Comparison of ENCODE assay signal across 23 cellular contexts in the genomic region with DNA sequence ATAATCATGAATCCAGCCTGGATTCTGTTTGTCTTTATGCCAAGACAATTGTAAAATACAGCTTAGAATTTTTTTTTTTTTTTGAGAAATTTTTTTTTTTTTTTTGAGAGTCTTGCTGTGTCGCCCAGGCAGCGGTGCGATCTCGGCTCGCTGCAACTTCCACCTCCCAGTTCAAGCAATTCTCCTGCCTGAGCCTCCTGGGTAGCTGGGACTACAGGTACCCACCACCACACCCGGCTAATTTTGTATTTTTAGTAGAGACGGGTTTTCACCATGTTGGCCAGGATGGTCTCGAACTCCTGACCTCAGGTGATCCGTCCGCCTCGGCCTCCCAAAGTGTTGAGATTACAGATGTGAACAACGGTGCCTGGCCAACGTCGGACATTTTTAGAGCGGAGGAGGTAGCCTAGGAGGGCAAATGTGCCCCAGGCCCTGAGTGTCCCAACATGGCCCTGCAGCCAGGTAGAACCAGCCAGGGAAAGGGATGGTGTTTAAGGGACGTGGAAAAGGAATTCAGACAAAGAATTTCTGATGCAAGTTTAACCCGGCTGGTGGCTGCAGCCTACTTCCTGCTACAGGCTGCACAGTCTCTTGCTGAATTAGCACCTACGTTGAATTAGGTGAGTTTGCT.
DNase-seq lines count a peak whose midpoint lies in the region; TF ChIP-seq lines count a peak whose summit lies in the region.
"Had no signal": no experiment of that assay in that cellular context is flagged by ENCODE, and none has a peak within 500 bp of the region (broad histone marks: within the 10 kb centered on the region; RNA-seq: fewer than 3 reads in every experiment).

No MANE protein-coding gene starts in this region.

- H3K27ac ChIP-seq in HUES6 (ENCODE audit: low read depth, low read length) (no peak overlapping the region), sigmoid colon (no peak overlapping the region)
- H3K27ac ChIP-seq: gastrocnemius medialis had no signal

- H3K36me3 ChIP-seq in HUES6 (ENCODE audit: control insufficient read depth, insufficient read depth, low read length) (no peaks in the 10 kb centered on the region), sigmoid colon (no peaks in the 10 kb centered on the region)
- H3K36me3 ChIP-seq: BE2C, gastrocnemius medialis had no signal

- no peaks in the 10 kb centered on the region for H3K27me3 ChIP-seq in HUES6 (ENCODE audit: control insufficient read depth, insufficient read depth, low read length)
- H3K27me3 ChIP-seq in sigmoid colon, result no peaks in the 10 kb centered on the region
- H3K27me3 ChIP-seq: gastrocnemius medialis had no signal

- H3K9me3 Mint-ChIP-seq in activated naive CD4-positive, alpha-beta T cell treated with anti-CD3 and anti-CD28 coated beads, Interleukin-2, amount 10 ng/mL, durations not matched to agents 7 days and 5 days, result peaks cover 7% of the 10 kb centered on the region
- H3K9me3 Mint-ChIP-seq in activated naive CD4-positive, alpha-beta T cell treated with anti-CD3 and anti-CD28 coated beads for 36 hours, result peaks cover 8% of the 10 kb centered on the region
- H3K9me3 Mint-ChIP-seq: activated T-cell treated with anti-CD3 and anti-CD28 coated beads, Interleukin-2, amount 50 U/mL, for 24 hours had no signal

- CTCF ChIA-PET in activated naive CD4-positive, alpha-beta T cell treated with anti-CD3 and anti-CD28 coated beads, Interleukin-2, amount 10 ng/mL, durations not matched to agents 7 days and 5 days (lab: Charles Lee), result interaction anchor here (2.2 to 4.2 kb wide), 3 partner anchors 24 to 145 kb away, joined by 7 to 63 read pairs (median 25); partner anchors contain the start of gene GADD45B
- CTCF ChIA-PET in activated naive CD4-positive, alpha-beta T cell treated with anti-CD3 and anti-CD28 coated beads for 36 hours (lab: Charles Lee), result interaction anchor here (0.6 to 7.0 kb wide), 11 partner anchors 12 to 220 kb away, joined by 3 to 92 read pairs (median 9); partner anchors contain the start of gene GADD45B

- peak overlapping the region; percentile 43 for H3K9ac ChIP-seq in HUES6 (ENCODE audit: low read length)

- TF ChIP-seq EP300 in sigmoid colon (IDR thresholded peaks at IDR 0.05), result no peak

- H3K27me3 Mint-ChIP-seq in activated naive CD4-positive, alpha-beta T cell treated with anti-CD3 and anti-CD28 coated beads, Interleukin-2, amount 10 ng/mL, durations not matched to agents 7 days and 5 days, result peaks cover 47% of the 10 kb centered on the region
- peaks cover 4% of the 10 kb centered on the region for H3K27me3 Mint-ChIP-seq in activated naive CD4-positive, alpha-beta T cell treated with anti-CD3 and anti-CD28 coated beads for 36 hours (ENCODE audit: low read depth)
- H3K27me3 Mint-ChIP-seq: activated CD8-positive, alpha-beta T cell treated with anti-CD3 and anti-CD28 coated beads for 36 hours had no signal

- peak; percentile 19 for DNase-seq in activated naive CD4-positive, alpha-beta T cell treated with anti-CD3 and anti-CD28 coated beads, Interleukin-2, amount 10 ng/mL, durations not matched to agents 7 days and 5 days
- no peak for DNase-seq in activated naive CD4-positive, alpha-beta T cell treated with anti-CD3 and anti-CD28 coated beads for 36 hours
- DNase-seq in fibroblast of the aortic adventitia (ENCODE audit: low read depth), result peak; percentile 40
- DNase-seq in sigmoid colon, result peak; percentile 61
- DNase-seq in dedifferentiated amniotic fluid mesenchymal stem cell (ENCODE audit: extremely low spot score), result no peak
- no peak for DNase-seq in HK-2 (ENCODE audit: unreplicated experiment)
- no peak for DNase-seq in activated T-cell treated with anti-CD3 and anti-CD28 coated beads, Interleukin-2, amount 50 U/mL, for 1 hour
- DNase-seq: activated CD8-positive, alpha-beta T cell treated with anti-CD3 and anti-CD28 coated beads for 36 hours; activated naive CD4-positive, alpha-beta T cell treated with anti-CD3 and anti-CD28 coated beads, Interleukin-2, amount 50 U/mL, for 16 hours; activated T-cell treated with anti-CD3 and anti-CD28 coated beads, Interleukin-2, amount 50 U/mL, for 24 hours; BE2C; Calu3; cerebellar nuclear complex; effector CD8-positive, alpha-beta T cell; gastrocnemius medialis; GOT3; KBM-7; NCI-H524; nephron progenitor cell; small intestine; stimulated activated CD4-positive, alpha-beta T cell treated with anti-CD3 and anti-CD28 coated beads, Interleukin-4, amount 100 ng/mL, for 24 hours; T1000 had no signal

- no peak for TF ChIP-seq POLR2A in sigmoid colon (IDR thresholded peaks at IDR 0.05)

- WGBS in sigmoid colon, 2 donors, result 82% methylated on average over 18 of the region's 18 CpGs

- H3K4me1 Mint-ChIP-seq in activated naive CD4-positive, alpha-beta T cell treated with anti-CD3 and anti-CD28 coated beads, Interleukin-2, amount 10 ng/mL, durations not matched to agents 7 days and 5 days, result peaks cover 57% of the 10 kb centered on the region
- H3K4me1 Mint-ChIP-seq in activated naive CD4-positive, alpha-beta T cell treated with anti-CD3 and anti-CD28 coated beads for 36 hours (ENCODE audit: low read depth), result peaks cover 53% of the 10 kb centered on the region

- no peak overlapping the region for H3K4me3 Mint-ChIP-seq in activated naive CD4-positive, alpha-beta T cell treated with anti-CD3 and anti-CD28 coated beads, Interleukin-2, amount 10 ng/mL, durations not matched to agents 7 days and 5 days
- no peak overlapping the region for H3K4me3 Mint-ChIP-seq in activated naive CD4-positive, alpha-beta T cell treated with anti-CD3 and anti-CD28 coated beads for 36 hours
- H3K4me3 Mint-ChIP-seq: activated CD8-positive, alpha-beta T cell treated with anti-CD3 and anti-CD28 coated beads for 36 hours; activated T-cell treated with anti-CD3 and anti-CD28 coated beads, Interleukin-2, amount 50 U/mL, for 24 hours; nephron progenitor cell had no signal

- H3K9me3 ChIP-seq in HUES6 (ENCODE audit: control insufficient read depth, insufficient read depth, low read depth, low read length) (peaks cover 9% of the 10 kb centered on the region), sigmoid colon (no peaks in the 10 kb centered on the region)
- H3K9me3 ChIP-seq: BE2C, gastrocnemius medialis had no signal

- H3K4me1 ChIP-seq in HUES6 (ENCODE audit: control insufficient read depth, insufficient read depth, low read length) (peaks cover 15% of the 10 kb centered on the region), sigmoid colon (peaks cover 0 to 22% (median 12%) of the 10 kb centered on the region in 4 donors)
- H3K4me1 ChIP-seq: BE2C, gastrocnemius medialis had no signal

- H3K4me3 ChIP-seq in HUES6 (ENCODE audit: low read depth, low read length), result no peak overlapping the region
- H3K4me3 ChIP-seq in fibroblast of the aortic adventitia (ENCODE audit: low read depth, low read length), result no peak overlapping the region
- no peak overlapping the region for H3K4me3 ChIP-seq in sigmoid colon
- H3K4me3 ChIP-seq: gastrocnemius medialis had no signal

- intact Hi-C loops in activated naive CD4-positive, alpha-beta T cell treated with anti-CD3 and anti-CD28 coated beads for 36 hours (cut with micrococcal nuclease), result loop anchor here (1.0 to 10.0 kb wide), 4 partner anchors 25 to 518 kb away; partner anchors contain the start of genes IZUMO4, MOB3A, PLEKHJ1 and SF3A2
- intact Hi-C loops in sigmoid colon (cut with DNase I), result no loop called here

- H3K27ac Mint-ChIP-seq in activated naive CD4-positive, alpha-beta T cell treated with anti-CD3 and anti-CD28 coated beads, Interleukin-2, amount 10 ng/mL, durations not matched to agents 7 days and 5 days, result no peak overlapping the region
- H3K27ac Mint-ChIP-seq in activated naive CD4-positive, alpha-beta T cell treated with anti-CD3 and anti-CD28 coated beads for 36 hours, result no peak overlapping the region
- H3K27ac Mint-ChIP-seq: activated CD8-positive, alpha-beta T cell treated with anti-CD3 and anti-CD28 coated beads for 36 hours; activated T-cell treated with anti-CD3 and anti-CD28 coated beads, Interleukin-2, amount 50 U/mL, for 24 hours; nephron progenitor cell had no signal

- no peaks in the 10 kb centered on the region for H3K36me3 Mint-ChIP-seq in activated naive CD4-positive, alpha-beta T cell treated with anti-CD3 and anti-CD28 coated beads, Interleukin-2, amount 10 ng/mL, durations not matched to agents 7 days and 5 days
- H3K36me3 Mint-ChIP-seq in activated naive CD4-positive, alpha-beta T cell treated with anti-CD3 and anti-CD28 coated beads for 36 hours (ENCODE audit: low read depth), result no peaks in the 10 kb centered on the region

- no peak for TF ChIP-seq CTCF in fibroblast of the aortic adventitia (IDR thresholded peaks at IDR 0.05; ENCODE audit: insufficient read depth, low read length)
- TF ChIP-seq CTCF in sigmoid colon (IDR thresholded peaks at IDR 0.05), result no peak

Comparison
In these comparisons a context has a peak if more than half of its experiments do, and no peak if none do; other contexts are left out.
1. DNase-seq: peak in activated naive CD4-positive, alpha-beta T cell treated with anti-CD3 and anti-CD28 coated beads, Interleukin-2, amount 10 ng/mL, durations not matched to agents 7 days and 5 days (single experiment), fibroblast of the aortic adventitia (single experiment) and sigmoid colon (single experiment); none in activated naive CD4-positive, alpha-beta T cell treated with anti-CD3 and anti-CD28 coated beads for 36 hours (single experiment), dedifferentiated amniotic fluid mesenchymal stem cell (single experiment), HK-2 (single experiment) and activated T-cell treated with anti-CD3 and anti-CD28 coated beads, Interleukin-2, amount 50 U/mL, for 1 hour (single experiment).